1 cellular context compared by ENCODE assay signal in genomic region chr6:36423101-36423824, GRCh38.
A peak's percentile ranks its signal among the peaks of the same experiment; 100 is the strongest.
TF ChIP-seq lines count a peak whose summit lies in the region.

No MANE protein-coding gene starts in this region.

TF ChIP-seq in HepG2, 621 proteins besides CTCF, POLR2A, EP300 and RAD21 (continued from another document and continues in another):
- TF ChIP-seq ZNF142 (CRISPR knock-in tag; IDR thresholded peaks at IDR 0.05) (peak; percentile 84), ZNF563 (CRISPR knock-in tag; IDR thresholded peaks at IDR 0.05) (peak; percentile 74; the same call in 1 of the 2 replicates), ZFP36L1 (CRISPR knock-in tag; IDR thresholded peaks at IDR 0.05) (peak; percentile 70; the same call in 1 of the 2 replicates), SMAD1 (CRISPR knock-in tag; IDR thresholded peaks at IDR 0.05; ENCODE audit: borderline replicate concordance, low read depth) (peak; percentile 83; the same call in 1 of the 2 replicates), IRF9 (CRISPR knock-in tag; IDR thresholded peaks at IDR 0.05; ENCODE audit: borderline replicate concordance) (peak; percentile 67; the same call in 1 of the 2 replicates), ZNF530 (CRISPR knock-in tag; IDR thresholded peaks at IDR 0.05; ENCODE audit: low read depth) (no peak), ZNF557 (CRISPR knock-in tag; IDR thresholded peaks at IDR 0.05) (no peak), POGK (CRISPR knock-in tag; conservative IDR thresholded peaks at IDR 0.05) (0 out of 2 replicates have a peak, but pooled peaks have one; percentile 52), ZFP62 (CRISPR knock-in tag; IDR thresholded peaks at IDR 0.05) (no peak), ADNP (CRISPR knock-in tag; IDR thresholded peaks at IDR 0.05) (no peak), ZC3H4 (CRISPR knock-in tag; IDR thresholded peaks at IDR 0.05; ENCODE audit: borderline replicate concordance) (no peak), SP4 (CRISPR knock-in tag; IDR thresholded peaks at IDR 0.05) (no peak; the same call in none of the 2 replicates), AFF4 (CRISPR knock-in tag; IDR thresholded peaks at IDR 0.05) (no peak), FOXO4 (CRISPR knock-in tag; conservative IDR thresholded peaks at IDR 0.05) (0 out of 2 replicates have a peak, but pooled peaks have one; percentile 83), ZBTB21 (CRISPR knock-in tag; IDR thresholded peaks at IDR 0.05) (no peak), ZNF646 (CRISPR knock-in tag; IDR thresholded peaks at IDR 0.05) (no peak), GABPA (IDR thresholded peaks at IDR 0.05; ENCODE audit: low read depth, low read length) (no peak), GABPA (CRISPR knock-in tag; IDR thresholded peaks at IDR 0.05; ENCODE audit: low read depth) (no peak), MED13 (CRISPR knock-in tag; IDR thresholded peaks at IDR 0.05) (no peak), HDAC2 (CRISPR knock-in tag; IDR thresholded peaks at IDR 0.05) (peak; percentile 66), ZMYM3 (CRISPR knock-in tag; IDR thresholded peaks at IDR 0.05) (peak; percentile 47; the same call in 1 of the 2 replicates)
